In genomic region chr16:27962197-27962596, GRCh38 we compare ENCODE assay signal across 8 cellular contexts.
"Had no signal": no experiment of that assay in that cellular context is flagged by ENCODE, and none has a peak within 500 bp of the region (broad histone marks: within the 10 kb centered on the region; RNA-seq: fewer than 3 reads in every experiment).

No MANE protein-coding gene starts in this region.

- H3K4me3 Mint-ChIP-seq: H9 had no signal

- FAIRE-seq: H54, HTR-8/SVneo had no signal

- H3K27ac Mint-ChIP-seq: H9 had no signal

- H3K27ac ChIP-seq: GM23248 had no signal

- DNase-seq: GM23248, GOT3, H9, HCEC 1CT, IMR-90, KBM-7 had no signal

- H3K4me3 ChIP-seq: GM23248 had no signal

- H3K4me1 Mint-ChIP-seq: H9 had no signal
